In the genomic region with DNA sequence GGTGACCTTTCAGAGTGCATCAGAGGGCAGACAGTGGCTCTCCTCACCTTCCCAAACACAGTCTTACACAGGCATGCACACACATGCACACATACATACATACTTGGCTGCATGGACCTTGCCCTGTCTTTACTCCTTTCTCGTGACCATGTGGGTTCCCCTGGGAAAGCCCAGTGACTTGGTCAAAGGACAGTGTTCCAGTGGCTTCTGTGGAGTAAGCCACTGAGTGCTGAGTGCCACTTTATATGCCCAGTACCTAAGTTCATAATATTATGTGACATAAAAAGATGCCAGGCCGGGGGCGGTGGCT, we compare ENCODE assay signal across 21 cellular contexts.
"Had no signal": no experiment of that assay in that cellular context is flagged by ENCODE, and none has a peak within 500 bp of the region (broad histone marks: within the 10 kb centered on the region; RNA-seq: fewer than 3 reads in every experiment).

No MANE protein-coding gene starts in this region.

- H3K9me3 ChIP-seq: left lung, pancreas, testis, tibial artery, upper lobe of right lung, uterus had no signal

- H3K4me3 ChIP-seq: left lung, pancreas, testis, tibial artery, upper lobe of right lung, uterus had no signal

- H3K4me1 Mint-ChIP-seq: stimulated activated effector memory CD8-positive, alpha-beta T cell treated with anti-CD3 and anti-CD28 coated beads, Interleukin-12 subunit alpha, Interleukin-12 subunit beta, amount 100 ng/mL, for 72 hours had no signal

- H3K4me1 ChIP-seq: left lung, pancreas, testis, tibial artery, upper lobe of right lung, uterus had no signal

- H3K4me3 Mint-ChIP-seq: naive thymus-derived CD4-positive, alpha-beta T cell; nephron; stimulated activated effector memory CD8-positive, alpha-beta T cell treated with anti-CD3 and anti-CD28 coated beads, Interleukin-12 subunit alpha, Interleukin-12 subunit beta, amount 100 ng/mL, for 72 hours had no signal

- FAIRE-seq: frontal cortex, keratinocyte, pancreas had no signal

- DNase-seq: cerebellar nuclear complex; cortex of kidney; effector CD4-positive, alpha-beta T cell; left lung; mesenchymal stem cell; midbrain; naive thymus-derived CD4-positive, alpha-beta T cell; occipital lobe; pancreas; stimulated activated CD4-positive, alpha-beta T cell treated with anti-CD3 and anti-CD28 coated beads, Interleukin-2, amount 100 ng/mL, for 24 hours; stimulated activated CD4-positive, alpha-beta T cell treated with anti-CD3 and anti-CD28 coated beads, Interleukin-4, amount 100 ng/mL, for 24 hours; stimulated activated naive CD8-positive, alpha-beta T cell treated with anti-CD3 and anti-CD28 coated beads, Interleukin-15, Interleukin-2, amounts not matched to agents 100 U/mL and 50 U/mL, for 24 hours; substantia nigra; testis; tibial artery; upper lobe of right lung; uterus had no signal

- H3K36me3 ChIP-seq: left lung, pancreas, tibial artery, upper lobe of right lung, uterus had no signal

- H3K27me3 ChIP-seq: left lung, pancreas, testis, tibial artery, upper lobe of right lung, uterus had no signal

- H3K27ac Mint-ChIP-seq: naive thymus-derived CD4-positive, alpha-beta T cell; stimulated activated effector memory CD8-positive, alpha-beta T cell treated with anti-CD3 and anti-CD28 coated beads, Interleukin-12 subunit alpha, Interleukin-12 subunit beta, amount 100 ng/mL, for 72 hours had no signal

- H3K36me3 Mint-ChIP-seq: naive thymus-derived CD4-positive, alpha-beta T cell; stimulated activated effector memory CD8-positive, alpha-beta T cell treated with anti-CD3 and anti-CD28 coated beads, Interleukin-12 subunit alpha, Interleukin-12 subunit beta, amount 100 ng/mL, for 72 hours had no signal

- H3K27ac ChIP-seq: left lung, pancreas, testis, tibial artery, upper lobe of right lung, uterus had no signal

- H3K9me3 Mint-ChIP-seq: naive thymus-derived CD4-positive, alpha-beta T cell; nephron; stimulated activated effector memory CD8-positive, alpha-beta T cell treated with anti-CD3 and anti-CD28 coated beads, Interleukin-12 subunit alpha, Interleukin-12 subunit beta, amount 100 ng/mL, for 72 hours had no signal
